In the genomic region with DNA sequence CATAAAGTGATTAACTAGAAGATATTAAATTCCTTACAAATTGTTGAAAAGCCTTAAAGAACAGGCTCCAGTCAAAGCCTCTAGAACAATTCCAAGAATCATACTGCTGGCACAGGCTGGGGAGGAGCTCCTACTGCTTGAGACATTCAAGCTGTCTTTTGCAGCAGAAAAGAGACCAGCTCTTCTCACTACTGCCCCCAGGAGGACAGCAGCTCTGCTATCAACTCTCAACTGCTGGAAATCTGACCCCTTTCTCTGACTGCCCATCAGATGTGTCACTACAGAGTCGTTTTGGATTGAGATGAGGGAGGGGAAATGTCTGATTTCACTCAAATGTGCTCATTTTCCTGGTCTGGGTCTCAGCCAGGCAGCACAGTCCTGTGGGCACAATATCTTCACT, we compare ENCODE assay signal across 8 cellular contexts.
DNase-seq lines count a peak whose midpoint lies in the region; ATAC-seq and TF ChIP-seq lines count a peak whose summit lies in the region.
"Not testable (repeated sequence)": the region's sequence is repeated elsewhere in the genome, so short reads cannot be mapped to it uniquely, and the experiment has no call there.

No MANE protein-coding gene starts in this region.

- not testable (repeated sequence) for H3K9me3 Mint-ChIP-seq in naive B cell

- CTCF ChIA-PET in A673 (lab: Charles Lee), result not testable (repeated sequence)

- POLR2A ChIA-PET in A673 (lab: Charles Lee; ENCODE audit: low non-redundant PET), result not testable (repeated sequence)

- not testable (repeated sequence) for TF ChIP-seq POLR2A in NB4 (IDR thresholded peaks at IDR 0.05; ENCODE audit: extremely low read depth, insufficient read length)

- H3K9me3 ChIP-seq in A673 (ENCODE audit: low read depth, low read length, poor library complexity, severe bottlenecking); iPS DF 6.9 (ENCODE audit: control insufficient read depth, insufficient read depth, low read length): not testable (repeated sequence)

- H3K27ac ChIP-seq in A673 (ENCODE audit: low read depth, low read length, poor library complexity, severe bottlenecking); VCaP; iPS DF 6.9 (ENCODE audit: low read length): not testable (repeated sequence)

- H3K4me3 Mint-ChIP-seq in naive B cell, result not testable (repeated sequence)

- DNase-seq in A673 (ENCODE audit: low spot score) (peak; percentile 24), Daoy (ENCODE audit: low read depth) (peak; percentile 26), NB4 (ENCODE audit: low read depth) (peak; percentile 10), iPS DF 6.9 (ENCODE audit: low read depth, low spot score) (peak; percentile 0), naive B cell (peak; percentile 1)
- DNase-seq in HFF-Myc (ENCODE audit: extremely low read depth, low read depth); epithelial cell of proximal tubule (ENCODE audit: low read depth): not testable (repeated sequence)

- intact Hi-C loops in A673 (cut with micrococcal nuclease; ENCODE audit: unreplicated experiment), result not testable (repeated sequence)

- not testable (repeated sequence) for H3K27ac Mint-ChIP-seq in naive B cell

- not testable (repeated sequence) for H3K27me3 ChIP-seq in A673 (replicated peaks; ENCODE audit: insufficient read depth, low read depth, low read length, poor library complexity); iPS DF 6.9 (ENCODE audit: control insufficient read depth, insufficient read depth, low read length)

- peak in 1 of 2 donors; percentile 41 for ATAC-seq in naive B cell (ENCODE audit: low read depth in 2 of 2)

- not testable (repeated sequence) for H3K27me3 Mint-ChIP-seq in naive B cell

- not testable (repeated sequence) for H3K4me1 ChIP-seq in A673 (ENCODE audit: insufficient read depth, low read length, poor library complexity, severe bottlenecking); iPS DF 6.9 (ENCODE audit: control insufficient read depth, insufficient read depth, low read length)

- TF ChIP-seq CTCF in A673 (conservative IDR thresholded peaks at IDR 0.05; ENCODE audit: low read depth, low read length), result peak; percentile 32; the same call in 1 of the 2 replicates
- peak; percentile 19 for TF ChIP-seq CTCF in HFF-Myc (IDR thresholded peaks at IDR 0.05; ENCODE audit: low read depth, low read length, missing control alignments)
- TF ChIP-seq CTCF in NB4 (IDR thresholded peaks at IDR 0.05; ENCODE audit: low read depth, low read length), result peak; percentile 60
- peak; percentile 23; the same call in 1 of the 2 replicates for TF ChIP-seq CTCF in VCaP (conservative IDR thresholded peaks at IDR 0.05)
- peak; percentile 47 for TF ChIP-seq CTCF in epithelial cell of proximal tubule (conservative IDR thresholded peaks at IDR 0.05; ENCODE audit: low read depth, low read length)

- not testable (repeated sequence) for BruUV-seq in A673 (replicated peaks; lab: Mats Ljungman, UMichigan)

- H3K4me1 Mint-ChIP-seq in naive B cell, result not testable (repeated sequence)

- not testable (repeated sequence) for H3K4me3 ChIP-seq in A673 (ENCODE audit: low read depth, low read length, poor library complexity, severe bottlenecking); HFF-Myc (replicated peaks; ENCODE audit: low read depth, low read length); NB4 (ENCODE audit: low read depth, low read length); epithelial cell of proximal tubule (ENCODE audit: low read depth, low read length); iPS DF 6.9 (ENCODE audit: low read length)

- no CpG with 5 or more reads among the region's 1 CpG for whole genome bisulfite sequencing in iPS DF 6.9 (ENCODE audit: insufficient coverage, insufficient read length)

- not testable (repeated sequence) for H3K36me3 Mint-ChIP-seq in naive B cell

- not testable (repeated sequence) for H3K36me3 ChIP-seq in A673 (ENCODE audit: insufficient read depth, low read length, poor library complexity, severe bottlenecking); iPS DF 6.9 (ENCODE audit: control insufficient read depth, insufficient read depth, low read length)
